13 cellular contexts compared by ENCODE assay signal in the genomic region with DNA sequence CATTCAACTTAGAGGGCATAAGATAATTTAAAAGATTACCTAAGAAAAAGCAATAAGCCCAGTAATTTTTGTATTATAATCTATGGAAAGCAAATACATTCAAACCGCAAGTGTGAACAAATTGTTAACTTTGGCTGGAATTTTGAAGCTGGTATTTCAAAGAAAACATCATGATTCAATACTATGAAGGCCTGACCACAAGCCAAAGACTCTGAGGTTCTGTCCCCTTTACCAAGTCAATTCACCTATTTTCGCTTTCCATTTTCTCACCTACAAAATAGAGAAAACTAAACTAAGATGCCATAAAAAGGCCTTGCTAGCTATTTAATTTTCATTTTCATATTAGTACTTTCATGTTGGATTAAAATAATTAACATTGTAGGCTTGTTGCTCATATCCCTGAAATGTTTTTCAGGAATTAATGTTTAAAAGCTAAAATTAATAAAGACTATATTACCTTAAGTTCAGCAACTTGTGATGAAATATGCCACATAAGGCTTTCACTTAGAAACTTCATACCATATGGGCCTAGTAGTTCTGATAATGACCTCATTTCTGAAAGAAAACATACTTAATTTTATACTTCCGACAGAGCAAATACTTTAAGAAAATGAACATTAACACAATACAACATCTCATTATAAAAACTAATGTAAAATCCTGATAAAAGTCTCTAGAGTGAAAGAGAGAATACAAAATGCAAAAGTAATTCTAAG.
DNase-seq lines count a peak whose midpoint lies in the region; ATAC-seq and TF ChIP-seq lines count a peak whose summit lies in the region.
"Had no signal": no experiment of that assay in that cellular context is flagged by ENCODE, and none has a peak within 500 bp of the region (broad histone marks: within the 10 kb centered on the region; RNA-seq: fewer than 3 reads in every experiment).

No MANE protein-coding gene starts in this region.

- H3K27ac ChIP-seq in esophagus squamous epithelium (no peak overlapping the region), PC-9 (no peak overlapping the region)
- H3K27ac ChIP-seq: BLaER1, vagina had no signal

- no peak for TF ChIP-seq POLR2A in esophagus squamous epithelium (IDR thresholded peaks at IDR 0.05)

- in situ Hi-C loops in astrocyte of the cerebellum (cut with HindIII; ENCODE audit: low sequenced_read_pairs), result no loop called here

- no peak overlapping the region for H3K4me3 Mint-ChIP-seq in natural killer cell
- H3K4me3 Mint-ChIP-seq: activated T-cell treated with anti-CD3 and anti-CD28 coated beads, Interleukin-2, amount 50 U/mL, for 4 hours had no signal

- no TSS peak for BruUV-seq in PC-9 (replicated peaks; lab: Mats Ljungman, UMichigan)

- TF ChIP-seq CTCF in GM10248 (IDR thresholded peaks at IDR 0.05; ENCODE audit: control extremely low read depth, extremely low read depth, low read depth, missing control alignments) (no peak), astrocyte of the cerebellum (IDR thresholded peaks at IDR 0.05; ENCODE audit: low read depth, low read length, missing control alignments) (no peak), esophagus squamous epithelium (IDR thresholded peaks at IDR 0.05) (no peak), PC-9 (conservative IDR thresholded peaks at IDR 0.05) (no peak), natural killer cell (IDR thresholded peaks at IDR 0.05) (no peak)

- POLR2A ChIA-PET in GM10248 (lab: Yijun Ruan, JAX) (no interaction called here), PC-9 (lab: Charles Lee; ENCODE audit: unreplicated experiment) (interaction anchor here (0.6 kb wide), 1 partner anchor 171 kb away, joined by 3 read pairs; no protein-coding TSS in a partner anchor)

- ATAC-seq in GM19455 (IDR thresholded peaks at IDR 0.05; ENCODE audit: unreplicated experiment), result peak; percentile 69
- ATAC-seq in HG03039 (IDR thresholded peaks at IDR 0.05; ENCODE audit: unreplicated experiment), result peak; percentile 68
- no peak for ATAC-seq in natural killer cell
- no peak for ATAC-seq in left lobe of liver

- peaks cover 50% of the 10 kb centered on the region for H3F3A ChIP-seq in PC-9 (ENCODE audit: insufficient read depth, low read depth)

- H3K9me3 ChIP-seq in esophagus squamous epithelium (no peaks in the 10 kb centered on the region), PC-9 (ENCODE audit: insufficient read depth, low read depth) (no peaks in the 10 kb centered on the region)
- H3K9me3 ChIP-seq: BLaER1, vagina had no signal

- no peaks in the 10 kb centered on the region for H3K4me1 Mint-ChIP-seq in natural killer cell

- no peak overlapping the region for H2AFZ ChIP-seq in PC-9

- H3K4me1 ChIP-seq in esophagus squamous epithelium (peaks cover 0 to 3% (median 2%) of the 10 kb centered on the region in 3 donors), PC-9 (replicated peaks; ENCODE audit: insufficient read depth) (peaks cover 11% of the 10 kb centered on the region)
- H3K4me1 ChIP-seq: BLaER1, vagina had no signal

- peaks cover 7 to 91% (median 8%) of the 10 kb centered on the region in 3 donors for H3K36me3 ChIP-seq in esophagus squamous epithelium
- H3K36me3 ChIP-seq in PC-9 (ENCODE audit: low read depth), result peaks cover 56% of the 10 kb centered on the region
- H3K36me3 ChIP-seq: BLaER1 had no signal

- no peaks in the 10 kb centered on the region for H3K9me2 ChIP-seq in PC-9 (ENCODE audit: insufficient read depth)

- no peak overlapping the region for H3K27ac Mint-ChIP-seq in natural killer cell

- peaks cover 14% of the 10 kb centered on the region for H4K20me1 ChIP-seq in PC-9 (ENCODE audit: insufficient read depth)
- H4K20me1 ChIP-seq: BLaER1 had no signal

- H3K27me3 ChIP-seq in esophagus squamous epithelium (no peaks in the 10 kb centered on the region), PC-9 (ENCODE audit: insufficient read depth, low read depth) (no peaks in the 10 kb centered on the region)
- H3K27me3 ChIP-seq: BLaER1, vagina had no signal

- no peaks in the 10 kb centered on the region for H3K27me3 Mint-ChIP-seq in natural killer cell (ENCODE audit: low read depth in 2 of 2)

- H3K4me3 ChIP-seq in astrocyte of the cerebellum (ENCODE audit: low read depth, low read length), result no peak overlapping the region
- no peak overlapping the region for H3K4me3 ChIP-seq in esophagus squamous epithelium
- no peak overlapping the region for H3K4me3 ChIP-seq in PC-9
- H3K4me3 ChIP-seq: BLaER1, vagina had no signal

- CTCF ChIA-PET in GM10248 (lab: Yijun Ruan, JAX) (interaction anchor here (1.0 to 2.0 kb wide), 2 partner anchors 10 to 286 kb away, joined by 3 to 5 read pairs; no protein-coding TSS in a partner anchor), PC-9 (lab: Charles Lee) (interaction anchor here (0.6 kb wide), 1 partner anchor 18 kb away, joined by 3 read pairs; no protein-coding TSS in a partner anchor)

- no peaks in the 10 kb centered on the region; the same call in 1 of the 2 replicates for H3K79me2 ChIP-seq in PC-9 (ENCODE audit: low read depth)

- no peaks in the 10 kb centered on the region for H3K9me3 Mint-ChIP-seq in natural killer cell
- H3K9me3 Mint-ChIP-seq: activated T-cell treated with anti-CD3 and anti-CD28 coated beads, Interleukin-2, amount 50 U/mL, for 4 hours had no signal

- whole genome bisulfite sequencing in esophagus squamous epithelium, 2 donors, result 81 to 88% methylated on average over 3 of the region's 3 CpGs

- intact Hi-C loops in esophagus squamous epithelium (cut with DNase I), result no loop called here
- intact Hi-C loops in PC-9 (cut with micrococcal nuclease; ENCODE audit: unreplicated experiment), result loop anchor here (5.0 kb wide), 1 partner anchor 40 kb away; no protein-coding TSS in a partner anchor
- intact Hi-C loops in natural killer cell (cut with micrococcal nuclease), result no loop called here

- H3K4me2 ChIP-seq in PC-9, result no peak overlapping the region
- H3K4me2 ChIP-seq: BLaER1 had no signal

- peak; percentile 13 for DNase-seq in GM10248 (ENCODE audit: extremely low spot score)
- peak; percentile 74 for DNase-seq in astrocyte of the cerebellum (ENCODE audit: low read depth)
- no peak for DNase-seq in esophagus squamous epithelium (lab: John Stamatoyannopoulos, UW)
- DNase-seq in PC-9, result no peak
- no peak for DNase-seq in natural killer cell
- no peak for DNase-seq in left lobe of liver (ENCODE audit: low spot score)
- DNase-seq: activated T-cell treated with anti-CD3 and anti-CD28 coated beads, Interleukin-2, amount 50 U/mL, for 4 hours; head of caudate nucleus; NCI-H2081 had no signal

- H3K36me3 Mint-ChIP-seq in natural killer cell, result no peaks in the 10 kb centered on the region

Comparison
In these comparisons a context has a peak if more than half of its experiments do, and no peak if none do; other contexts are left out.
1. DNase-seq: peak in GM10248 (single experiment) and astrocyte of the cerebellum (single experiment); none in esophagus squamous epithelium (single experiment), PC-9 (0 of 2), natural killer cell (single experiment) and left lobe of liver (single experiment).
2. ATAC-seq: peak in GM19455 (single experiment) and HG03039 (single experiment); none in natural killer cell (0 of 3) and left lobe of liver (single experiment).